In the genomic region with DNA sequence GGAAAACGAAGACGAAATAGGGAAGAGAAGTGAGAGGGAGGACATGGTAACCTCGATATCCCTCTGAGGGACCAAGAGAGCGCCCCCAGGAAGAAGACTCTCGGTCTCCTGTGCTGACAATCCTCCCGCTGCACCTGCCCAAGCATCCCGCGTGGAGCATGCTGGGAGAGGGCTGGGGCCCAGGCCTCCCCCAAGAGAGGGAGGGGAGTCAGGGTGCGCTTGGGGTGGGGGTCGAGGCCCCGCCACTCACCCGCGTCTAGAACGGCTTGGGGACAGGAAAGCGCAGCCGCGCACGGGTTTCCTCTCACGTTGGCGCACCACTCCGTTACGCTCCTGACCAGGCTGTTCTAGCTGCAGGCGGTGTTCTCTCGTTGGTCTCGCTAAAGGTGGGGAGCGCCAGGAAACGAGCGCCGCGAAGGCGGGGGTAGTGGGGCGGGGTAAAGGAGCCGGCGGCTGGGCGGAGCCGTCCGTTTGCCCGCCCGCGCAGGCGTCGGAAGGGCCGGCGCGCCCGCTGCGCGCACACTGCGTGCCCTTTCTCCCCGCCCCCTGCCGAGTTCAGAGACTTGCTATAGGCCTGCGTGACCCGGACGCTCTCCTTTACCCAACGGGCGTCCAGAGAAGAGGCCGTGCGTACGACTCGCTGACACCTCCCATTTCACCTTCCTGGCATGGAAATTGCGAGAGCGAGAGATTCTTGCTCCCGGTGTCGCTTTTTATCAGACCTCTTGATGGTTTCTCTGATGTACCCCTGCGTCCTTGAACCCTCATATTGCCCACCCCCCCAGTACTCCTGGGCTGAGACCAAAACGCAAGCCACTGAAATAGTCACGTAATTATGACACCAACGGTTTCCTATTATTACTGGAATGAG, we compare ENCODE assay signal across 8 cellular contexts. TPM values are rescaled to one million over a fixed set of nuclear protein-coding genes. Genes with fewer than 3 reads are reported as not detected.
DNase-seq lines count a peak whose midpoint lies in the region; ATAC-seq and TF ChIP-seq lines count a peak whose summit lies in the region.

A gene (minus strand): TSS at position 388 of the 871 bp plus-strand sequence. CDS start 2,888 bp downstream, outside the sequence.

- H3K4me1 Mint-ChIP-seq in naive thymus-derived CD4-positive, alpha-beta T cell: peaks cover 0 to 32% (median 24%) of the 10 kb centered on the region in 7 donors
- peaks cover 0 to 4% of the 10 kb centered on the region in 2 donors for H3K4me1 Mint-ChIP-seq in stimulated activated naive B cell treated with anti-CD40 and anti-IgM and Interleukin-4, amounts not matched to agents 10 μg/mL and 1 μg/mL and 100 μg/mL, for 72 hours

- TF ChIP-seq CTCF in DND-41 (IDR thresholded peaks at IDR 0.05; ENCODE audit: borderline replicate concordance, extremely low read depth, low read length, poor library complexity, severe bottlenecking): no peak
- TF ChIP-seq CTCF in fibroblast of lung (conservative IDR thresholded peaks at IDR 0.05 in 1 of 2, IDR thresholded peaks at IDR 0.05 in 1 of 2; ENCODE audit: low read depth in 1 of 2, low read length in 2 of 2): no peak

- H4K20me1 ChIP-seq in DND-41 (ENCODE audit: insufficient read depth, low read length): no peaks in the 10 kb centered on the region
- no peaks in the 10 kb centered on the region for H4K20me1 ChIP-seq in GM23248 (ENCODE audit: insufficient read depth)
- no peaks in the 10 kb centered on the region for H4K20me1 ChIP-seq in fibroblast of lung (ENCODE audit: control insufficient read depth, extremely low read depth, insufficient read depth, low read length)

- peak within 1 kb of the TSS; percentile 65 for H3K4me2 ChIP-seq in DND-41 (ENCODE audit: insufficient read depth, low read length)
- peak within 1 kb of the TSS; percentile 84 for H3K4me2 ChIP-seq in GM23248 (ENCODE audit: unreplicated experiment)
- peak within 1 kb of the TSS; percentile 48 for H3K4me2 ChIP-seq in fibroblast of lung (ENCODE audit: extremely low read depth, insufficient read depth, low read length)

- peak within 1 kb of the TSS; percentile 69 for H3K9ac ChIP-seq in DND-41 (ENCODE audit: low read depth, low read length)
- H3K9ac ChIP-seq in GM23248: peak within 1 kb of the TSS; percentile 85
- peak within 1 kb of the TSS; percentile 72 for H3K9ac ChIP-seq in fibroblast of lung (ENCODE audit: insufficient read depth, low read length)

- DNase-seq in DND-41 (peak; percentile 93), GM23248 (peak; percentile 96), Kasumi-1 (lab: John Stamatoyannopoulos, UW) (peak; percentile 96 to 98), RPMI7951 (ENCODE audit: low read depth) (peak; percentile 89), fibroblast of lung (ENCODE audit: low read depth in 2 of 2) (peak; percentile 90 to 91)
- DNase-seq in activated T-helper 1 cell treated with anti-CD3 and anti-CD28 coated beads, Interleukin-2, amount 50 U/mL, for 16 hours (ENCODE audit: low read depth in 1 of 2, low spot score in 1 of 2): peak; percentile 75 to 84
- peak; percentile 80 to 96 (median 92) for DNase-seq in naive thymus-derived CD4-positive, alpha-beta T cell
- DNase-seq in stimulated activated naive B cell treated with anti-CD40 and anti-IgM and Interleukin-4, amounts not matched to agents 10 μg/mL and 1 μg/mL and 100 μg/mL, for 72 hours: peak; percentile 91

- H3K36me3 Mint-ChIP-seq in naive thymus-derived CD4-positive, alpha-beta T cell: peaks cover 0 to 7% (median 0%) of the 10 kb centered on the region in 5 donors
- H3K36me3 Mint-ChIP-seq in stimulated activated naive B cell treated with anti-CD40 and anti-IgM and Interleukin-4, amounts not matched to agents 10 μg/mL and 1 μg/mL and 100 μg/mL, for 72 hours: no peaks in the 10 kb centered on the region

- H3K27me3 Mint-ChIP-seq in naive thymus-derived CD4-positive, alpha-beta T cell: no peaks in the 10 kb centered on the region
- no peaks in the 10 kb centered on the region for H3K27me3 Mint-ChIP-seq in stimulated activated naive B cell treated with anti-CD40 and anti-IgM and Interleukin-4, amounts not matched to agents 10 μg/mL and 1 μg/mL and 100 μg/mL, for 72 hours

- intact Hi-C loops in naive thymus-derived CD4-positive, alpha-beta T cell (cut with micrococcal nuclease): loop anchor here (1.0 to 5.0 kb wide), 9 partner anchors 15 to 1233 kb away; a partner anchor contains a TSS

- POLR2A ChIA-PET in naive thymus-derived CD4-positive, alpha-beta T cell (lab: Charles Lee): interaction anchor here (0.5 to 4.1 kb wide), 4 partner anchors 25 to 687 kb away, joined by 3 to 42 read pairs (median 18); a partner anchor contains a TSS

- H3K27ac Mint-ChIP-seq in naive thymus-derived CD4-positive, alpha-beta T cell: peak within 1 kb of the TSS; percentile 96 to 100 (median 98)
- peak within 1 kb of the TSS; percentile 92 for H3K27ac Mint-ChIP-seq in stimulated activated naive B cell treated with anti-CD40 and anti-IgM and Interleukin-4, amounts not matched to agents 10 μg/mL and 1 μg/mL and 100 μg/mL, for 72 hours

- H3K9me3 ChIP-seq in DND-41 (ENCODE audit: insufficient read depth, low read length, severe bottlenecking) (no peaks in the 10 kb centered on the region), GM23248 (ENCODE audit: low read depth) (no peaks in the 10 kb centered on the region), fibroblast of lung (ENCODE audit: control insufficient read depth, insufficient read depth, low read depth, low read length) (no peaks in the 10 kb centered on the region)
- H3K9me3 ChIP-seq in naive thymus-derived CD4-positive, alpha-beta T cell (ENCODE audit: control insufficient read depth in 2 of 3, low read length in 3 of 3): no peaks in the 10 kb centered on the region

- in situ Hi-C loops in GM23248 (cut with MboI): no loop called here

- H3K36me3 ChIP-seq in DND-41 (ENCODE audit: insufficient read depth, low read length) (no peaks in the 10 kb centered on the region), GM23248 (ENCODE audit: low read depth) (no peaks in the 10 kb centered on the region), fibroblast of lung (ENCODE audit: control insufficient read depth, insufficient read depth, low read length) (no peaks in the 10 kb centered on the region)
- H3K36me3 ChIP-seq in naive thymus-derived CD4-positive, alpha-beta T cell (ENCODE audit: control insufficient read depth in 2 of 3, insufficient read depth in 3 of 3, low read length in 3 of 3): peaks cover 0 to 3% (median 0%) of the 10 kb centered on the region in 3 experiments

- no peaks in the 10 kb centered on the region for H3K9me2 ChIP-seq in GM23248 (ENCODE audit: insufficient read depth)

- H3K4me1 ChIP-seq in DND-41 (ENCODE audit: insufficient read depth, low read length) (peaks cover 20% of the 10 kb centered on the region), GM23248 (ENCODE audit: insufficient read depth) (peaks cover 38% of the 10 kb centered on the region; the same call in 1 of the 2 replicates), fibroblast of lung (ENCODE audit: control insufficient read depth, extremely low read depth, insufficient read depth, low read length) (no peaks in the 10 kb centered on the region)
- H3K4me1 ChIP-seq in naive thymus-derived CD4-positive, alpha-beta T cell (ENCODE audit: control insufficient read depth in 2 of 2, insufficient read depth in 2 of 2, low read length in 2 of 2): peaks cover 6 to 11% of the 10 kb centered on the region in 2 donors

- peaks cover 0 to 1% (median 0%) of the 10 kb centered on the region in 11 donors for H3K9me3 Mint-ChIP-seq in naive thymus-derived CD4-positive, alpha-beta T cell
- no peaks in the 10 kb centered on the region for H3K9me3 Mint-ChIP-seq in stimulated activated naive B cell treated with anti-CD40 and anti-IgM and Interleukin-4, amounts not matched to agents 10 μg/mL and 1 μg/mL and 100 μg/mL, for 72 hours

- peak within 1 kb of the TSS; percentile 69 for H2AFZ ChIP-seq in DND-41 (ENCODE audit: low read depth, low read length)
- peak within 1 kb of the TSS; percentile 91 for H2AFZ ChIP-seq in GM23248
- H2AFZ ChIP-seq in fibroblast of lung (ENCODE audit: low read length): peak within 1 kb of the TSS; percentile 77

- ATAC-seq in DND-41 (ENCODE audit: insufficient read depth, low read depth): peak; percentile 91
- ATAC-seq in naive thymus-derived CD4-positive, alpha-beta T cell: peak; percentile 95
- peak; percentile 93 to 94 for ATAC-seq in stimulated activated naive B cell treated with anti-CD40 and anti-IgM and Interleukin-4, amounts not matched to agents 10 μg/mL and 1 μg/mL and 100 μg/mL, for 72 hours (replicated peaks)

- H3K27me3 ChIP-seq in DND-41 (ENCODE audit: insufficient read depth, low read length, poor library complexity): no peaks in the 10 kb centered on the region
- no peaks in the 10 kb centered on the region for H3K27me3 ChIP-seq in GM23248 (replicated peaks; ENCODE audit: insufficient read depth)
- H3K27me3 ChIP-seq in fibroblast of lung (ENCODE audit: control insufficient read depth, insufficient read depth, low read length): no peaks in the 10 kb centered on the region
- no peaks in the 10 kb centered on the region for H3K27me3 ChIP-seq in naive thymus-derived CD4-positive, alpha-beta T cell (ENCODE audit: control insufficient read depth in 2 of 2, insufficient read depth in 2 of 2, low read length in 2 of 2)

- H3K79me2 ChIP-seq in DND-41 (ENCODE audit: insufficient read depth, low read length) (peaks cover 28% of the 10 kb centered on the region), GM23248 (ENCODE audit: insufficient read depth) (peaks cover 29% of the 10 kb centered on the region), fibroblast of lung (ENCODE audit: control insufficient read depth, insufficient read depth, low read length) (peaks cover 2% of the 10 kb centered on the region)

- CTCF ChIA-PET in naive thymus-derived CD4-positive, alpha-beta T cell (lab: Charles Lee): no interaction called here

- H3K27ac ChIP-seq in DND-41 (ENCODE audit: low read length): peak within 1 kb of the TSS; percentile 92
- H3K27ac ChIP-seq in GM23248: peak within 1 kb of the TSS; percentile 91
- peak within 1 kb of the TSS; percentile 79 for H3K27ac ChIP-seq in fibroblast of lung (ENCODE audit: insufficient read depth, low read length)
- peak within 1 kb of the TSS; percentile 95 for H3K27ac ChIP-seq in naive thymus-derived CD4-positive, alpha-beta T cell (ENCODE audit: low read depth, low read length)

- H3K4me3 ChIP-seq in DND-41 (ENCODE audit: low read depth in 1 of 2, low read length in 2 of 2): peak within 1 kb of the TSS; percentile 60 to 75
- H3K4me3 ChIP-seq in GM23248: peak within 1 kb of the TSS; percentile 80
- H3K4me3 ChIP-seq in fibroblast of lung (replicated peaks in 1 of 4; ENCODE audit: control extremely low read depth in 1 of 4, insufficient read depth in 1 of 4, low read depth in 3 of 4, low read length in 4 of 4): peak within 1 kb of the TSS; percentile 59 to 91 (median 70)
- H3K4me3 ChIP-seq in naive thymus-derived CD4-positive, alpha-beta T cell (ENCODE audit: low read length): peak within 1 kb of the TSS; percentile 87

- WGBS in GM23248 (ENCODE audit: low coverage in 1 of 2, low lambda C conversion rate in 2 of 2, missing lambda C conversion rate in 2 of 2), 2 experiments: 0 to 1% methylated on average over 21 to 25 of the region's 68 CpGs

- 0 out of 2 replicates have a peak, but pooled peaks cover 7% of the 10 kb centered on the region for H3F3A ChIP-seq in GM23248 (ENCODE audit: insufficient read depth)

- peak within 1 kb of the TSS; percentile 87 to 94 (median 92) for H3K4me3 Mint-ChIP-seq in naive thymus-derived CD4-positive, alpha-beta T cell
- peak within 1 kb of the TSS; percentile 84 to 86 for H3K4me3 Mint-ChIP-seq in stimulated activated naive B cell treated with anti-CD40 and anti-IgM and Interleukin-4, amounts not matched to agents 10 μg/mL and 1 μg/mL and 100 μg/mL, for 72 hours

RNA-seq across cellular contexts. Expression of the gene that starts here (rescaled TPM):
- total RNA-seq in GM23248 (2014; rRNA removed; shearing (Covaris generic)): 58.3 and 69.2 TPM in 2 replicates
- polyA plus RNA-seq in GM23248 (2016; fragmentation: Nextera tagmentation; extraction: Ambion mirVana): 78.6 and 80.5 TPM in 2 replicates
- 59.3 and 69.2 TPM in 2 replicates for total RNA-seq in RPMI7951 (2014; rRNA removed; shearing (Covaris generic))
- total RNA-seq in fibroblast of lung: 24.4 and 27.4 TPM in 2 replicates
- polyA plus RNA-seq in fibroblast of lung: 34.5 and 36.6 TPM in 2 replicates
- polyA plus RNA-seq in fibroblast of lung (2012): 20.9 and 22.4 TPM in 2 replicates
- polyA minus RNA-seq in fibroblast of lung (ENCODE audit: low replicate concordance): 0.75 and 4.1 TPM in 2 replicates
- total RNA-seq in naive thymus-derived CD4-positive, alpha-beta T cell: 10 to 100 TPM in 3 of 5 experiments, 1 to 10 TPM in 2; 4.7 to 29.5 (median 16.4) TPM
- 10 to 100 TPM; 22.2 to 31.0 TPM for polyA plus RNA-seq in naive thymus-derived CD4-positive, alpha-beta T cell

Comparison
In these comparisons a context has a peak if more than half of its experiments do, and no peak if none do; other contexts are left out.
1. Peak in every context shown above with its lines: DNase-seq, ATAC-seq, H3K4me3 ChIP-seq and H3K27ac ChIP-seq.